ENCODE assay signal across 1 cellular context in the genomic region with DNA sequence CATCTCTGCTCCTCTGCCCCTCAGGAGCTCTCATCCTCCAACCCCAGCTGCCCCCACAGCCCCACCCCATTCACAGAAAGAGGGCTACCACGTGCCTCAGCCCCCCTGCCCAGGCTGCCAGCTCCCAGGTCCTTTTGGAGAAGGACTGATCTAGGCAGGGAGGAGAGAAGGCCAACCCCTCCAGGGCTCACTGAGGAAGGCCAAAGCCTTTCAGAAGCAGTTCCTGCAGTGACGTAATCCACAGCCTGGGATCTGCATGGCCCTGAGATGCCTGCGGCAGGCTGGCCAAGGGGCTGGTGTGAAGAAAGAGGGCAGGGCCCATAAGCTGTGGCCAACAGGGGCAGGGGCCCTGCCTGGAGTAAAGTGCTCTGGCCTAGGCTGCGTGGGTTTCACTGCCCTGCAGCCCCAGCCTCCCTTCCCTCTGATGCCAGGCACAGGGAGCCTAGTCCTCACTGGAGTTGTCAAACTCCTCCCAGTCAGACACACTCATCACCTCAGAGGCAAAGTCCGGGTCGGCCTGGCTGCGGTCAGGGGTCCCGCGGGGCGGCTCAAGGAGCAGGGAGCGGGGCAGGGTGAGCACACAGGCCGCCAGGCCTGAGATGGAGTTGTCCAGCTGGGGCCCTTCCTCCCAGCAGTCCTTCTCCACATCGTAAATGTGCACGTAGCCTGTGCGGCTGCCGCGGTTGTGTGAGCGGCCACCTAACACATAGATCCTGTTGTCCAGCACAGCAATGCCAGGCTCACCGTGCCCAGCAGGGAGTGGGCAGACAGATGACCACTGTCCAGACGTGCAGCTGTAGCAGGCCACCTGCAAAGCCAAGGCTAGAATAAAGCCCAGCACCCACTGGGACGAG.
TF ChIP-seq lines count a peak whose summit lies in the region.

No MANE protein-coding gene starts in this region.

TF ChIP-seq in K562, 482 proteins besides CTCF, POLR2A, EP300 and RAD21 (continued from another document and continues in another):
- TF ChIP-seq, protein P1, sequence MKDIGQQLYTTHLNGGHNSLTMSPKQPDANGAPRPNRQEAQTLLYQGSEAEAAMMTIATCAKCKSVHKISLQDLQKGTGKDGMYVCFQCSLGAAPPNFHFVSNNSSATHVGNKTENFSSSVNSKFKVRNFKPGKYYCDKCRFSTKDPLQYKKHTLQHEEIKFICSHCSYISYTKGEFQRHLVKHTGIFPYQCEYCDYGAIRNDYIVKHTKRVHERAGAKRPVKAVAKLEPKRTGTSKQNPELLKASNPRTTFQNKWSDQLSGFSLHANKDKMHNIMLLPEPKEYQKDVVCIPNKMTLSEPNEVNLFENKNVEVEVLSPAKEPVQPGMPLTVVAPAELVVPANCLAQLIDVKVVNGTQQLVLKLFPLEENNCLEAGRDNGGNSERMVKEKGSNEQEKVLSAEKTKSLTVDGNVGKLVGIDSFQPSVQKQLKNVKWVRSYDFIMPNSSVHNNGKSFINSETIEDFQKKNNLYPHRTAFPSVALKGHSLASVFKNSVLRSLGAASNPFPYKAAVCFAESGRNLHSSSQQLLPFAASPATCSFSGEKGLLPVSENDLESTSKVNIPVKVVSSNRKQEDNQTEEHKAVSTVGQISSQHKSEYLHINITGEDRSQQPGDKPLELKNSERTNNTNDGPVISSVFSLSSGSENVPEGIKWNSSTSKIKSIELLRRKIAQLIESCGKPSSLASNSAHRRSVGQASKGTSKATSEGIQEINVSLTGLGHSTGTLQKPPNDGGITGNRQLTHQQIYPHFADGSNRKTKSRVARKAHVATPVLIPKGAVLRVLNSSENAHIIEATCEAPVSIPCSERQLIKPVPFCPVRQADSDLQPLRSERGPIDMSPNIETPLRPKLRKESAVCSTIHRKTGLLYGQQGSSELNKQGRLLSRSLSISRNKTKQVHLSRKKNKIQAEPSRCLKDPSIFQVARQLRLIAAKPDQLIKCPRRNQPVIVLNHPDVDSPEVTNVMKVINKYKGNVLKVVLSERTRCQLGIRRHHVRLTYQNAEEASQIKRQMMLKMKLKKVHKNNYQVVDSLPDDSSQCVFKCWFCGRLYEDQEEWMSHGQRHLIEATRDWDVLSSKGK (CRISPR knock-in tag; IDR thresholded peaks at IDR 0.05) = no peak
- no peak for TF ChIP-seq ZNF217 (CRISPR knock-in tag; IDR thresholded peaks at IDR 0.05)
- TF ChIP-seq CBX5 (IDR thresholded peaks at IDR 0.05; ENCODE audit: borderline replicate concordance, low read depth) = no peak
- no peak for TF ChIP-seq ZFP1 (CRISPR knock-in tag; IDR thresholded peaks at IDR 0.05)
- no peak for TF ChIP-seq ZNF780A (CRISPR knock-in tag; IDR thresholded peaks at IDR 0.05)
- TF ChIP-seq ETS2 (tag; IDR thresholded peaks at IDR 0.05; ENCODE audit: borderline replicate concordance, poor library complexity, severe bottlenecking) = no peak
- TF ChIP-seq CCAR2 (IDR thresholded peaks at IDR 0.05; ENCODE audit: low read depth, low read length) = no peak
- TF ChIP-seq MTF1 (CRISPR knock-in tag; IDR thresholded peaks at IDR 0.05; ENCODE audit: borderline replicate concordance) = no peak
- no peak for TF ChIP-seq NFIC (IDR thresholded peaks at IDR 0.05)
- TF ChIP-seq SP2 (IDR thresholded peaks at IDR 0.05; ENCODE audit: extremely low read depth, low read depth, low read length, poor library complexity, severe bottlenecking) = peak; percentile 1
- no peak for TF ChIP-seq ZNF253 (CRISPR knock-in tag; conservative IDR thresholded peaks at IDR 0.05)
- TF ChIP-seq PCBP1 (IDR thresholded peaks at IDR 0.05; ENCODE audit: low read depth, low read length, poor library complexity, severe bottlenecking) = no peak
- TF ChIP-seq MEF2D (tag; conservative IDR thresholded peaks at IDR 0.05; ENCODE audit: low read depth) = no peak
- TF ChIP-seq ZNF124 (CRISPR knock-in tag; IDR thresholded peaks at IDR 0.05) = 0 out of 2 replicates have a peak, but pooled peaks have one; percentile 19
- TF ChIP-seq TBL1XR1 (IDR thresholded peaks at IDR 0.05; ENCODE audit: low read length in 2 of 2) = no peak
- peak in 1 of 2 experiments; percentile 77; a peak in 1 of 4 replicates for TF ChIP-seq FOXA3 (CRISPR knock-in tag; conservative IDR thresholded peaks at IDR 0.05 in 1 of 2, IDR thresholded peaks at IDR 0.05 in 1 of 2)
- TF ChIP-seq NFE2L1 (tag; IDR thresholded peaks at IDR 0.05; ENCODE audit: borderline replicate concordance, low read depth) = no peak
- TF ChIP-seq, protein P2, sequence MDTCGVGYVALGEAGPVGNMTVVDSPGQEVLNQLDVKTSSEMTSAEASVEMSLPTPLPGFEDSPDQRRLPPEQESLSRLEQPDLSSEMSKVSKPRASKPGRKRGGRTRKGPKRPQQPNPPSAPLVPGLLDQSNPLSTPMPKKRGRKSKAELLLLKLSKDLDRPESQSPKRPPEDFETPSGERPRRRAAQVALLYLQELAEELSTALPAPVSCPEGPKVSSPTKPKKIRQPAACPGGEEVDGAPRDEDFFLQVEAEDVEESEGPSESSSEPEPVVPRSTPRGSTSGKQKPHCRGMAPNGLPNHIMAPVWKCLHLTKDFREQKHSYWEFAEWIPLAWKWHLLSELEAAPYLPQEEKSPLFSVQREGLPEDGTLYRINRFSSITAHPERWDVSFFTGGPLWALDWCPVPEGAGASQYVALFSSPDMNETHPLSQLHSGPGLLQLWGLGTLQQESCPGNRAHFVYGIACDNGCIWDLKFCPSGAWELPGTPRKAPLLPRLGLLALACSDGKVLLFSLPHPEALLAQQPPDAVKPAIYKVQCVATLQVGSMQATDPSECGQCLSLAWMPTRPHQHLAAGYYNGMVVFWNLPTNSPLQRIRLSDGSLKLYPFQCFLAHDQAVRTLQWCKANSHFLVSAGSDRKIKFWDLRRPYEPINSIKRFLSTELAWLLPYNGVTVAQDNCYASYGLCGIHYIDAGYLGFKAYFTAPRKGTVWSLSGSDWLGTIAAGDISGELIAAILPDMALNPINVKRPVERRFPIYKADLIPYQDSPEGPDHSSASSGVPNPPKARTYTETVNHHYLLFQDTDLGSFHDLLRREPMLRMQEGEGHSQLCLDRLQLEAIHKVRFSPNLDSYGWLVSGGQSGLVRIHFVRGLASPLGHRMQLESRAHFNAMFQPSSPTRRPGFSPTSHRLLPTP (IDR thresholded peaks at IDR 0.05; ENCODE audit: borderline replicate concordance, extremely low read depth, insufficient read length) = no peak
- TF ChIP-seq, protein P3, sequence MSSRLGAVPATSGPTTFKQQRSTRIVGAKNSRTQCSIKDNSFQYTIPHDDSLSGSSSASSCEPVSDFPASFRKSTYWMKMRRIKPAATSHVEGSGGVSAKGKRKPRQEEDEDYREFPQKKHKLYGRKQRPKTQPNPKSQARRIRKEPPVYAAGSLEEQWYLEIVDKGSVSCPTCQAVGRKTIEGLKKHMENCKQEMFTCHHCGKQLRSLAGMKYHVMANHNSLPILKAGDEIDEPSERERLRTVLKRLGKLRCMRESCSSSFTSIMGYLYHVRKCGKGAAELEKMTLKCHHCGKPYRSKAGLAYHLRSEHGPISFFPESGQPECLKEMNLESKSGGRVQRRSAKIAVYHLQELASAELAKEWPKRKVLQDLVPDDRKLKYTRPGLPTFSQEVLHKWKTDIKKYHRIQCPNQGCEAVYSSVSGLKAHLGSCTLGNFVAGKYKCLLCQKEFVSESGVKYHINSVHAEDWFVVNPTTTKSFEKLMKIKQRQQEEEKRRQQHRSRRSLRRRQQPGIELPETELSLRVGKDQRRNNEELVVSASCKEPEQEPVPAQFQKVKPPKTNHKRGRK (tag; IDR thresholded peaks at IDR 0.05) = no peak
- 0 out of 2 replicates have a peak, but pooled peaks have one; percentile 42 for TF ChIP-seq ETS1 (conservative IDR thresholded peaks at IDR 0.05; ENCODE audit: control insufficient read depth, low read depth, low read length)
- peak; percentile 59 for TF ChIP-seq ZNF143 (CRISPR knock-in tag; IDR thresholded peaks at IDR 0.05)
- TF ChIP-seq MAFK (IDR thresholded peaks at IDR 0.05; ENCODE audit: low read length) = no peak
- TF ChIP-seq TCF3 (CRISPR knock-in tag; IDR thresholded peaks at IDR 0.05) = no peak
- TF ChIP-seq ZBTB7A (IDR thresholded peaks at IDR 0.05; ENCODE audit: borderline replicate concordance, control insufficient read depth, low read depth, low read length) = peak; percentile 19; the same call in 1 of the 2 replicates
- TF ChIP-seq ZBTB49 (CRISPR knock-in tag; IDR thresholded peaks at IDR 0.05; ENCODE audit: borderline replicate concordance) = no peak
- peak; percentile 67; the same call in 1 of the 2 replicates for TF ChIP-seq NR3C1 (CRISPR knock-in tag; IDR thresholded peaks at IDR 0.05)
- TF ChIP-seq, protein P4, sequence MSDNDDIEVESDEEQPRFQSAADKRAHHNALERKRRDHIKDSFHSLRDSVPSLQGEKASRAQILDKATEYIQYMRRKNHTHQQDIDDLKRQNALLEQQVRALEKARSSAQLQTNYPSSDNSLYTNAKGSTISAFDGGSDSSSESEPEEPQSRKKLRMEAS (CRISPR knock-in tag; IDR thresholded peaks at IDR 0.05) = peak; percentile 66; the same call in 1 of the 2 replicates
- TF ChIP-seq POU5F1 (IDR thresholded peaks at IDR 0.05; ENCODE audit: borderline replicate concordance, low read depth, low read length, partially characterized antibody) = no peak
- TF ChIP-seq KDM2B (CRISPR knock-in tag; IDR thresholded peaks at IDR 0.05) = no peak
- TF ChIP-seq PRDM10 (IDR thresholded peaks at IDR 0.05; ENCODE audit: partially characterized antibody) = no peak
- TF ChIP-seq ARID2 (IDR thresholded peaks at IDR 0.05) = no peak
- no peak for TF ChIP-seq ZNF212 (CRISPR knock-in tag; IDR thresholded peaks at IDR 0.05)
- no peak for TF ChIP-seq NR4A1 (CRISPR knock-in tag; IDR thresholded peaks at IDR 0.05)
- no peak for TF ChIP-seq NR4A1 (tag; IDR thresholded peaks at IDR 0.05)
- TF ChIP-seq YY1 (IDR thresholded peaks at IDR 0.05; ENCODE audit: borderline replicate concordance in 1 of 3, control insufficient read depth in 1 of 3, extremely low read depth in 1 of 3, insufficient read depth in 3 of 3, insufficient read length in 1 of 3, insufficient replicate concordance in 2 of 3, low read depth in 1 of 3, low read length in 2 of 3) = no peak
- TF ChIP-seq, protein P5, sequence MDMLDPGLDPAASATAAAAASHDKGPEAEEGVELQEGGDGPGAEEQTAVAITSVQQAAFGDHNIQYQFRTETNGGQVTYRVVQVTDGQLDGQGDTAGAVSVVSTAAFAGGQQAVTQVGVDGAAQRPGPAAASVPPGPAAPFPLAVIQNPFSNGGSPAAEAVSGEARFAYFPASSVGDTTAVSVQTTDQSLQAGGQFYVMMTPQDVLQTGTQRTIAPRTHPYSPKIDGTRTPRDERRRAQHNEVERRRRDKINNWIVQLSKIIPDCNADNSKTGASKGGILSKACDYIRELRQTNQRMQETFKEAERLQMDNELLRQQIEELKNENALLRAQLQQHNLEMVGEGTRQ (CRISPR knock-in tag; IDR thresholded peaks at IDR 0.05) = no peak
- no peak; the same call in 1 of the 2 replicates for TF ChIP-seq ZC3H4 (CRISPR knock-in tag; IDR thresholded peaks at IDR 0.05; ENCODE audit: borderline replicate concordance)
- TF ChIP-seq NELFE (IDR thresholded peaks at IDR 0.05; ENCODE audit: insufficient read depth, insufficient read length) = no peak
- TF ChIP-seq ZBTB1 (CRISPR knock-in tag; IDR thresholded peaks at IDR 0.05; ENCODE audit: borderline replicate concordance, low read depth) = no peak
- no peak for TF ChIP-seq ID3 (CRISPR knock-in tag; IDR thresholded peaks at IDR 0.05)
- peak; percentile 23; the same call in 1 of the 2 replicates for TF ChIP-seq ID3 (tag; IDR thresholded peaks at IDR 0.05)
- no peak for TF ChIP-seq EWSR1 (IDR thresholded peaks at IDR 0.05; ENCODE audit: borderline replicate concordance, low read depth, partially characterized antibody)
